ENCODE assay signal across 10 cellular contexts in genomic region chr14:74478996-74479635, GRCh38.
A peak's percentile ranks its signal among the peaks of the same experiment; 100 is the strongest.
DNase-seq lines count a peak whose midpoint lies in the region; ATAC-seq, FAIRE-seq and TF ChIP-seq lines count a peak whose summit lies in the region.
"Had no signal": no experiment of that assay in that cellular context is flagged by ENCODE, and none has a peak within 500 bp of the region (broad histone marks: within the 10 kb centered on the region; RNA-seq: fewer than 3 reads in every experiment).

No MANE protein-coding gene starts in this region.

- DNase-seq in AG08395 (ENCODE audit: low spot score) (peak; percentile 54), HFF-Myc (ENCODE audit: extremely low read depth, low read depth) (no peak), kidney glomerular epithelial cell (lab: John Stamatoyannopoulos, UW) (peak; percentile 15), H54 (ENCODE audit: insufficient read length, low spot score) (no peak), NCI-H1436 (lab: John Stamatoyannopoulos, UW) (no peak)
- DNase-seq: activated CD4-positive, alpha-beta memory T cell treated with anti-CD3 and anti-CD28 coated beads, Interleukin-2, amount 10 ng/mL, durations not matched to agents 7 days and 5 days; naive B cell had no signal

- no peak for TF ChIP-seq POLR2A in H54 (IDR thresholded peaks at IDR 0.05; ENCODE audit: low read depth, low read length)

- TF ChIP-seq CTCF in HFF-Myc (IDR thresholded peaks at IDR 0.05; ENCODE audit: low read depth, low read length, missing control alignments) (peak; percentile 84), VCaP (conservative IDR thresholded peaks at IDR 0.05) (peak; percentile 93)

- no peak overlapping the region for H3K27ac ChIP-seq in VCaP

- ATAC-seq in HG02610 (IDR thresholded peaks at IDR 0.05; ENCODE audit: unreplicated experiment) (no peak), HG02763 (IDR thresholded peaks at IDR 0.05; ENCODE audit: unreplicated experiment) (no peak)

- no peak for FAIRE-seq in H54 (lab: Jason Lieb, UNC)

- no peak overlapping the region for H3K4me3 ChIP-seq in HFF-Myc (replicated peaks; ENCODE audit: low read depth, low read length)

Comparison
In these comparisons a context has a peak if more than half of its experiments do, and no peak if none do; other contexts are left out.
1. DNase-seq: peak in AG08395 (single experiment) and kidney glomerular epithelial cell (single experiment); none in HFF-Myc (single experiment), H54 (single experiment) and NCI-H1436 (single experiment).